8 cellular contexts compared by ENCODE assay signal in the genomic region with DNA sequence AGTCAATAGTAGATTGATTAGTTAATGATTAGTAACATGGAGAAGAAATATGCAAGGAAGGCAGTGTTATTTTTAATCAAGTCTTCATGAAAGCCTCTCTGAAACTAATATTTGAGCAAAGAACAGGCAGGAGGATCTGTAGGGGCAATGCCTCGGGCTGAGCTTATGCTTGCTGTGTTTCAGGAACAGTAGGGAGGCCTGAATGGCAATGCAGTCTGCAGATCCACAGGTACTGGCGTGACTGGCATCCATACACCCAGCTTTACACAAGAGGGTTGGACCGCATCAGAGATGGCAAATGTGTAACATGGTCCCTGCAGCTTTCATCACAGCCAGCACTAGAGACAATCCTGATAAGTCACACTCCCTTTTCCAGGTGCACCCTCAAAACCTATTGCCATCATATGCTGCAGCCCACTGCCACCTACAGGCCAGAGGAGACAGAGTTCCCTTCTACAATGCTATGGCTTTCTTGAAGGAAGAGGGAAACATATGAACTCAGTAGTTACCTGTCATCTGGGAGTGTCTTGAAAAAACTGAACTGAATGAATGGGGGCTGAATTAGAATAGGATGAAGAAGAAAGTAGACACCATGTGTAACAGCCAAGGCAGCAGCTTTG.
DNase-seq lines count a peak whose midpoint lies in the region; ATAC-seq and TF ChIP-seq lines count a peak whose summit lies in the region.

No MANE protein-coding gene starts in this region.

- no peak overlapping the region for H3K18ac ChIP-seq in IMR-90 (ENCODE audit: low read depth, low read length)

- DNase-seq in Caco-2 = peak; percentile 52 to 60
- DNase-seq in IMR-90 = no peak
- DNase-seq in SHP77 (lab: John Stamatoyannopoulos, UW) = peak; percentile 62 to 80
- peak; percentile 18 for DNase-seq in globus pallidus (ENCODE audit: low spot score)
- DNase-seq in retinal pigment epithelial cell (ENCODE audit: low read depth) = no peak
- DNase-seq in activated T-cell treated with anti-CD3 and anti-CD28 coated beads for 4 hours = no peak
- DNase-seq in activated naive CD4-positive, alpha-beta T cell treated with anti-CD3 and anti-CD28 coated beads, Interleukin-2, amount 50 U/mL, for 16 hours = no peak

- H2BK5ac ChIP-seq in IMR-90 (ENCODE audit: low read depth, low read length, poor library complexity, severe bottlenecking) = no peak overlapping the region

- H3K27me3 ChIP-seq in Caco-2 (replicated peaks; ENCODE audit: control insufficient read depth, insufficient read depth, low read length) = no peaks in the 10 kb centered on the region
- no peaks in the 10 kb centered on the region for H3K27me3 ChIP-seq in IMR-90 (ENCODE audit: control insufficient read depth, insufficient read depth, low read length)

- H4K5ac ChIP-seq in IMR-90 (ENCODE audit: low read depth, low read length) = no peak overlapping the region

- TF ChIP-seq POLR2A in IMR-90 (IDR thresholded peaks at IDR 0.05; ENCODE audit: low read depth, low read length) = no peak

- peaks cover 2% of the 10 kb centered on the region for H3K27me3 Mint-ChIP-seq in Caco-2 (ENCODE audit: insufficient read depth, unreplicated experiment)

- H3K27ac ChIP-seq in IMR-90 (ENCODE audit: insufficient read depth, low read length) = no peak overlapping the region

- no peak overlapping the region for H2BK120ac ChIP-seq in IMR-90 (ENCODE audit: low read depth, low read length)

- no peak overlapping the region for H2AK9ac ChIP-seq in IMR-90 (replicated peaks; ENCODE audit: low read depth, low read length, poor library complexity)

- no peak overlapping the region for H3K4me2 ChIP-seq in IMR-90 (ENCODE audit: low read depth, low read length)

- H2AFZ ChIP-seq in IMR-90 (replicated peaks; ENCODE audit: low read length, poor library complexity) = peak overlapping the region; percentile 6

- H2AK5ac ChIP-seq in IMR-90 (ENCODE audit: low read depth, low read length) = no peak overlapping the region

- intact Hi-C loops in Caco-2 (cut with micrococcal nuclease; ENCODE audit: unreplicated experiment) (no loop called here), IMR-90 (cut with micrococcal nuclease) (loop anchor here (5.0 kb wide), 1 partner anchor 1075 kb away; no protein-coding TSS in a partner anchor)

- no peak overlapping the region for H4K8ac ChIP-seq in IMR-90 (ENCODE audit: low read depth in 2 of 2, low read length in 2 of 2)

- H3K23ac ChIP-seq in IMR-90 (ENCODE audit: low read depth, low read length) = no peak overlapping the region

- H3K9me3 Mint-ChIP-seq in Caco-2 (ENCODE audit: unreplicated experiment) = no peaks in the 10 kb centered on the region

- peak; percentile 46 to 88 for TF ChIP-seq CTCF in Caco-2 (IDR thresholded peaks at IDR 0.05; ENCODE audit: insufficient read depth in 1 of 2, low read depth in 1 of 2, low read length in 1 of 2, severe bottlenecking in 1 of 2, unreplicated experiment in 1 of 2)
- TF ChIP-seq CTCF in IMR-90 (conservative IDR thresholded peaks at IDR 0.05; ENCODE audit: low read depth, low read length) = peak; percentile 32
- TF ChIP-seq CTCF in retinal pigment epithelial cell (conservative IDR thresholded peaks at IDR 0.05; ENCODE audit: low read depth, low read length) = peak; percentile 20

- H3K9ac ChIP-seq in IMR-90 (ENCODE audit: low read depth, low read length) = no peak overlapping the region

- dilution Hi-C loops in IMR-90 (cut with HindIII; ENCODE audit: low sequenced_read_pairs, unreplicated experiment) = no loop called here

- in situ Hi-C loops in IMR-90 (cut with MboI; ENCODE audit: low sequenced_read_pairs) = no loop called here

- no peak overlapping the region for H2BK20ac ChIP-seq in IMR-90 (ENCODE audit: low read depth, low read length)

- no peak overlapping the region for H2BK15ac ChIP-seq in IMR-90 (ENCODE audit: low read depth, low read length)

- H4K91ac ChIP-seq in IMR-90 (ENCODE audit: insufficient read depth, low read depth, low read length) = no peak overlapping the region

- H3K4ac ChIP-seq in IMR-90 (ENCODE audit: low read depth, low read length) = no peak overlapping the region

- no peak overlapping the region for H3K4me3 ChIP-seq in Caco-2 (ENCODE audit: low read depth, low read length)
- no peak overlapping the region for H3K4me3 ChIP-seq in IMR-90 (ENCODE audit: insufficient read depth, low read depth, low read length)
- H3K4me3 ChIP-seq in retinal pigment epithelial cell (ENCODE audit: low read length) = no peak overlapping the region

- ATAC-seq in GM19328 (IDR thresholded peaks at IDR 0.05; ENCODE audit: unreplicated experiment) (peak; percentile 62), IMR-90 (ENCODE audit: low read depth) (no peak)

- no peaks in the 10 kb centered on the region for H3K9me3 ChIP-seq in Caco-2
- peaks cover 8% of the 10 kb centered on the region; the same call in 1 of the 2 replicates for H3K9me3 ChIP-seq in IMR-90 (ENCODE audit: control insufficient read depth, insufficient read depth, low read length)

- WGBS in IMR-90 (ENCODE audit: extremely low coverage in 2 of 2, insufficient read length in 1 of 2), 2 experiments = no CpG with 5 or more reads among the region's 3 CpGs

- H3K36me3 ChIP-seq in Caco-2 (ENCODE audit: control insufficient read depth, insufficient read depth, low read length) (no peaks in the 10 kb centered on the region), IMR-90 (ENCODE audit: control insufficient read depth, insufficient read depth, low read length) (no peaks in the 10 kb centered on the region)

- no peak overlapping the region for H3K56ac ChIP-seq in IMR-90 (ENCODE audit: extremely low read depth, insufficient read depth, low read length)

- H3K36me3 Mint-ChIP-seq in Caco-2 (ENCODE audit: insufficient read depth, unreplicated experiment) = no peaks in the 10 kb centered on the region

- no TSS peak for BruUV-seq in Caco-2 (replicated peaks; lab: Mats Ljungman, UMichigan)
- BruUV-seq in IMR-90 (replicated peaks; lab: Mats Ljungman, UMichigan) = no TSS peak

- CTCF ChIA-PET in Caco-2 (lab: Charles Lee) = no interaction called here
- CTCF ChIA-PET in IMR-90 (lab: Yijun Ruan, JAX) = no interaction called here

- no peaks in the 10 kb centered on the region for H3K4me1 ChIP-seq in Caco-2
- H3K4me1 ChIP-seq in IMR-90 (ENCODE audit: control insufficient read depth, insufficient read depth, low read length) = no peaks in the 10 kb centered on the region

- H3K4me3 Mint-ChIP-seq in Caco-2 (ENCODE audit: unreplicated experiment) = no peak overlapping the region

- no peaks in the 10 kb centered on the region for H3K4me1 Mint-ChIP-seq in Caco-2 (ENCODE audit: low read depth, unreplicated experiment)

- POLR2A ChIA-PET in Caco-2 (lab: Charles Lee) = no interaction called here
- POLR2A ChIA-PET in IMR-90 (lab: Charles Lee; ENCODE audit: unreplicated experiment) = no interaction called here

- no peaks in the 10 kb centered on the region for H4K20me1 ChIP-seq in IMR-90 (ENCODE audit: insufficient read depth, low read length)

- no peak overlapping the region for H3K27ac Mint-ChIP-seq in Caco-2 (ENCODE audit: unreplicated experiment)

- no peaks in the 10 kb centered on the region for H3K9me1 ChIP-seq in IMR-90 (ENCODE audit: insufficient read depth, low read length)

- no peak overlapping the region for H3K14ac ChIP-seq in IMR-90 (replicated peaks; ENCODE audit: low read depth, low read length)

- TF ChIP-seq RAD21 in IMR-90 (IDR thresholded peaks at IDR 0.05; ENCODE audit: low read length) = peak; percentile 40

- H3K79me1 ChIP-seq in IMR-90 (ENCODE audit: low read depth in 1 of 2, low read length in 2 of 2) = no peaks in the 10 kb centered on the region

TF ChIP-seq in IMR-90, 13 proteins besides CTCF, POLR2A, EP300 and RAD21:
- TF ChIP-seq, protein P1, sequence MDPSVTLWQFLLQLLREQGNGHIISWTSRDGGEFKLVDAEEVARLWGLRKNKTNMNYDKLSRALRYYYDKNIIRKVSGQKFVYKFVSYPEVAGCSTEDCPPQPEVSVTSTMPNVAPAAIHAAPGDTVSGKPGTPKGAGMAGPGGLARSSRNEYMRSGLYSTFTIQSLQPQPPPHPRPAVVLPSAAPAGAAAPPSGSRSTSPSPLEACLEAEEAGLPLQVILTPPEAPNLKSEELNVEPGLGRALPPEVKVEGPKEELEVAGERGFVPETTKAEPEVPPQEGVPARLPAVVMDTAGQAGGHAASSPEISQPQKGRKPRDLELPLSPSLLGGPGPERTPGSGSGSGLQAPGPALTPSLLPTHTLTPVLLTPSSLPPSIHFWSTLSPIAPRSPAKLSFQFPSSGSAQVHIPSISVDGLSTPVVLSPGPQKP (IDR thresholded peaks at IDR 0.05; ENCODE audit: borderline replicate concordance, low read depth, low read length) = no peak
- TF ChIP-seq BHLHE40 (IDR thresholded peaks at IDR 0.05; ENCODE audit: low read depth, low read length) (no peak), SMC3 (IDR thresholded peaks at IDR 0.05; ENCODE audit: low read depth, low read length) (no peak)
TF ChIP-seq in IMR-90: peak in this region for 0.

Comparison
In these comparisons a context has a peak if more than half of its experiments do, and no peak if none do; other contexts are left out.
1. DNase-seq: peak in Caco-2 (2 of 2), SHP77 (2 of 2) and globus pallidus (single experiment); none in IMR-90 (single experiment), retinal pigment epithelial cell (single experiment), activated T-cell treated with anti-CD3 and anti-CD28 coated beads for 4 hours (single experiment) and activated naive CD4-positive, alpha-beta T cell treated with anti-CD3 and anti-CD28 coated beads, Interleukin-2, amount 50 U/mL, for 16 hours (single experiment).
2. Peak in every context shown above with its lines, with median percentiles within 50 percentile points of each other: CTCF ChIP-seq.